Comparison of ENCODE assay signal across 34 cellular contexts in genomic region chr10:9334270-9334669, GRCh38.
"Had no signal": no experiment of that assay in that cellular context is flagged by ENCODE, and none has a peak within 500 bp of the region (broad histone marks: within the 10 kb centered on the region; RNA-seq: fewer than 3 reads in every experiment).

No MANE protein-coding gene starts in this region.

- DNase-seq: Karpas-422, Kasumi-1, MG63, MM.1S, MV-4-11, NCI-H1048, NCI-H1092, NCI-H1092 treated with DMSO at 0.1 percent for 48 hours, NCI-H1105, NCI-H1105 treated with DMSO at 0.1 percent for 48 hours, NCI-H1417, NCI-H1417 treated with DMSO at 0.1 percent for 48 hours, NCI-H1436, NCI-H1436 treated with DMSO at 0.1 percent for 48 hours, NCI-H146, NCI-H1694, NCI-H1694 treated with DMSO at 0.1 percent for 48 hours, NCI-H187, NCI-H187 treated with DMSO at 0.1 percent for 48 hours, NCI-H1930, NCI-H2029, NCI-H2029 treated with DMSO at 0.1 percent for 48 hours, NCI-H2081, NCI-H2081 treated with DMSO at 0.1 percent for 48 hours, NCI-H2107, NCI-H2171, NCI-H2171 treated with DMSO at 0.1 percent for 48 hours, NCI-H2227 treated with DMSO at 0.1 percent for 48 hours, NCI-H226, NCI-H345, NCI-H446, NCI-H446 treated with DMSO at 0.1 percent for 48 hours, NCI-H510A, NCI-H510A treated with DMSO at 0.1 percent for 48 hours had no signal

- H3K36me3 ChIP-seq: MG63 had no signal

- H3K9me3 ChIP-seq: MG63 had no signal

- H3K27me3 ChIP-seq: MG63 had no signal

- H3K4me3 ChIP-seq: MG63 had no signal
